1 cellular context compared by ENCODE assay signal in genomic region chrX:1453951-1454785, GRCh38.
TF ChIP-seq lines count a peak whose summit lies in the region.

No MANE protein-coding gene starts in this region.

TF ChIP-seq in HepG2, 621 proteins besides CTCF, POLR2A, EP300 and RAD21 (continued from another document and continues in another):
- TF ChIP-seq, protein P1, sequence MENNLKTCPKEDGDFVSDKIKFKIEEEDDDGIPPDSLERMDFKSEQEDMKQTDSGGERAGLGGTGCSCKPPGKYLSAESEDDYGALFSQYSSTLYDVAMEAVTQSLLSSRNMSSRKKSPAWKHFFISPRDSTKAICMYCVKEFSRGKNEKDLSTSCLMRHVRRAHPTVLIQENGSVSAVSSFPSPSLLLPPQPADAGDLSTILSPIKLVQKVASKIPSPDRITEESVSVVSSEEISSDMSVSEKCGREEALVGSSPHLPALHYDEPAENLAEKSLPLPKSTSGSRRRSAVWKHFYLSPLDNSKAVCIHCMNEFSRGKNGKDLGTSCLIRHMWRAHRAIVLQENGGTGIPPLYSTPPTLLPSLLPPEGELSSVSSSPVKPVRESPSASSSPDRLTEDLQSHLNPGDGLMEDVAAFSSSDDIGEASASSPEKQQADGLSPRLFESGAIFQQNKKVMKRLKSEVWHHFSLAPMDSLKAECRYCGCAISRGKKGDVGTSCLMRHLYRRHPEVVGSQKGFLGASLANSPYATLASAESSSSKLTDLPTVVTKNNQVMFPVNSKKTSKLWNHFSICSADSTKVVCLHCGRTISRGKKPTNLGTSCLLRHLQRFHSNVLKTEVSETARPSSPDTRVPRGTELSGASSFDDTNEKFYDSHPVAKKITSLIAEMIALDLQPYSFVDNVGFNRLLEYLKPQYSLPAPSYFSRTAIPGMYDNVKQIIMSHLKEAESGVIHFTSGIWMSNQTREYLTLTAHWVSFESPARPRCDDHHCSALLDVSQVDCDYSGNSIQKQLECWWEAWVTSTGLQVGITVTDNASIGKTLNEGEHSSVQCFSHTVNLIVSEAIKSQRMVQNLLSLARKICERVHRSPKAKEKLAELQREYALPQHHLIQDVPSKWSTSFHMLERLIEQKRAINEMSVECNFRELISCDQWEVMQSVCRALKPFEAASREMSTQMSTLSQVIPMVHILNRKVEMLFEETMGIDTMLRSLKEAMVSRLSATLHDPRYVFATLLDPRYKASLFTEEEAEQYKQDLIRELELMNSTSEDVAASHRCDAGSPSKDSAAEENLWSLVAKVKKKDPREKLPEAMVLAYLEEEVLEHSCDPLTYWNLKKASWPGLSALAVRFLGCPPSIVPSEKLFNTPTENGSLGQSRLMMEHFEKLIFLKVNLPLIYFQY (CRISPR knock-in tag; IDR thresholded peaks at IDR 0.05; ENCODE audit: borderline replicate concordance): no peak
- TF ChIP-seq BRCA1 (CRISPR knock-in tag; IDR thresholded peaks at IDR 0.05): no peak
- TF ChIP-seq ZFYVE20 (CRISPR knock-in tag; IDR thresholded peaks at IDR 0.05; ENCODE audit: borderline replicate concordance, low read depth): no peak
- TF ChIP-seq PRPF4 (IDR thresholded peaks at IDR 0.05; ENCODE audit: low read depth, low read length, poor library complexity, severe bottlenecking): no peak
- TF ChIP-seq, protein P2, sequence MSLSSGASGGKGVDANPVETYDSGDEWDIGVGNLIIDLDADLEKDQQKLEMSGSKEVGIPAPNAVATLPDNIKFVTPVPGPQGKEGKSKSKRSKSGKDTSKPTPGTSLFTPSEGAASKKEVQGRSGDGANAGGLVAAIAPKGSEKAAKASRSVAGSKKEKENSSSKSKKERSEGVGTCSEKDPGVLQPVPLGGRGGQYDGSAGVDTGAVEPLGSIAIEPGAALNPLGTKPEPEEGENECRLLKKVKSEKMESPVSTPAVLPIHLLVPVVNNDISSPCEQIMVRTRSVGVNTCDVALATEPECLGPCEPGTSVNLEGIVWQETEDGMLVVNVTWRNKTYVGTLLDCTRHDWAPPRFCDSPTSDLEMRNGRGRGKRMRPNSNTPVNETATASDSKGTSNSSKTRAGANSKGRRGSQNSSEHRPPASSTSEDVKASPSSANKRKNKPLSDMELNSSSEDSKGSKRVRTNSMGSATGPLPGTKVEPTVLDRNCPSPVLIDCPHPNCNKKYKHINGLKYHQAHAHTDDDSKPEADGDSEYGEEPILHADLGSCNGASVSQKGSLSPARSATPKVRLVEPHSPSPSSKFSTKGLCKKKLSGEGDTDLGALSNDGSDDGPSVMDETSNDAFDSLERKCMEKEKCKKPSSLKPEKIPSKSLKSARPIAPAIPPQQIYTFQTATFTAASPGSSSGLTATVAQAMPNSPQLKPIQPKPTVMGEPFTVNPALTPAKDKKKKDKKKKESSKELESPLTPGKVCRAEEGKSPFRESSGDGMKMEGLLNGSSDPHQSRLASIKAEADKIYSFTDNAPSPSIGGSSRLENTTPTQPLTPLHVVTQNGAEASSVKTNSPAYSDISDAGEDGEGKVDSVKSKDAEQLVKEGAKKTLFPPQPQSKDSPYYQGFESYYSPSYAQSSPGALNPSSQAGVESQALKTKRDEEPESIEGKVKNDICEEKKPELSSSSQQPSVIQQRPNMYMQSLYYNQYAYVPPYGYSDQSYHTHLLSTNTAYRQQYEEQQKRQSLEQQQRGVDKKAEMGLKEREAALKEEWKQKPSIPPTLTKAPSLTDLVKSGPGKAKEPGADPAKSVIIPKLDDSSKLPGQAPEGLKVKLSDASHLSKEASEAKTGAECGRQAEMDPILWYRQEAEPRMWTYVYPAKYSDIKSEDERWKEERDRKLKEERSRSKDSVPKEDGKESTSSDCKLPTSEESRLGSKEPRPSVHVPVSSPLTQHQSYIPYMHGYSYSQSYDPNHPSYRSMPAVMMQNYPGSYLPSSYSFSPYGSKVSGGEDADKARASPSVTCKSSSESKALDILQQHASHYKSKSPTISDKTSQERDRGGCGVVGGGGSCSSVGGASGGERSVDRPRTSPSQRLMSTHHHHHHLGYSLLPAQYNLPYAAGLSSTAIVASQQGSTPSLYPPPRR (CRISPR knock-in tag; IDR thresholded peaks at IDR 0.05; ENCODE audit: borderline replicate concordance): no peak
- no peak for TF ChIP-seq HNF1B (CRISPR knock-in tag; IDR thresholded peaks at IDR 0.05)
- TF ChIP-seq MED13 (CRISPR knock-in tag; IDR thresholded peaks at IDR 0.05): no peak
- 0 out of 2 replicates have a peak, but pooled peaks have one; percentile 33 for TF ChIP-seq PITX1 (CRISPR knock-in tag; IDR thresholded peaks at IDR 0.05)
- no peak for TF ChIP-seq SNAI1 (CRISPR knock-in tag; IDR thresholded peaks at IDR 0.05; ENCODE audit: borderline replicate concordance)
- TF ChIP-seq NFE2L1 (CRISPR knock-in tag; IDR thresholded peaks at IDR 0.05; ENCODE audit: borderline replicate concordance): no peak
- TF ChIP-seq TEAD3 (CRISPR knock-in tag; optimal IDR thresholded peaks at IDR 0.05; ENCODE audit: borderline replicate concordance): peak; percentile 10
- peak; percentile 94 for TF ChIP-seq STAG1 (CRISPR knock-in tag; IDR thresholded peaks at IDR 0.05)
- TF ChIP-seq ZNF24 (IDR thresholded peaks at IDR 0.05): no peak
- TF ChIP-seq ZNF710 (CRISPR knock-in tag; IDR thresholded peaks at IDR 0.05; ENCODE audit: borderline replicate concordance): 0 out of 2 replicates have a peak, but pooled peaks have one; percentile 34
- TF ChIP-seq, protein P3, sequence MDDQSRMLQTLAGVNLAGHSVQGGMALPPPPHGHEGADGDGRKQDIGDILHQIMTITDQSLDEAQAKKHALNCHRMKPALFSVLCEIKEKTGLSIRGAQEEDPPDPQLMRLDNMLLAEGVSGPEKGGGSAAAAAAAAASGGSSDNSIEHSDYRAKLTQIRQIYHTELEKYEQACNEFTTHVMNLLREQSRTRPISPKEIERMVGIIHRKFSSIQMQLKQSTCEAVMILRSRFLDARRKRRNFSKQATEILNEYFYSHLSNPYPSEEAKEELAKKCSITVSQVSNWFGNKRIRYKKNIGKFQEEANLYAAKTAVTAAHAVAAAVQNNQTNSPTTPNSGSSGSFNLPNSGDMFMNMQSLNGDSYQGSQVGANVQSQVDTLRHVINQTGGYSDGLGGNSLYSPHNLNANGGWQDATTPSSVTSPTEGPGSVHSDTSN (CRISPR knock-in tag; IDR thresholded peaks at IDR 0.05; ENCODE audit: borderline replicate concordance): no peak
- TF ChIP-seq, protein P4, sequence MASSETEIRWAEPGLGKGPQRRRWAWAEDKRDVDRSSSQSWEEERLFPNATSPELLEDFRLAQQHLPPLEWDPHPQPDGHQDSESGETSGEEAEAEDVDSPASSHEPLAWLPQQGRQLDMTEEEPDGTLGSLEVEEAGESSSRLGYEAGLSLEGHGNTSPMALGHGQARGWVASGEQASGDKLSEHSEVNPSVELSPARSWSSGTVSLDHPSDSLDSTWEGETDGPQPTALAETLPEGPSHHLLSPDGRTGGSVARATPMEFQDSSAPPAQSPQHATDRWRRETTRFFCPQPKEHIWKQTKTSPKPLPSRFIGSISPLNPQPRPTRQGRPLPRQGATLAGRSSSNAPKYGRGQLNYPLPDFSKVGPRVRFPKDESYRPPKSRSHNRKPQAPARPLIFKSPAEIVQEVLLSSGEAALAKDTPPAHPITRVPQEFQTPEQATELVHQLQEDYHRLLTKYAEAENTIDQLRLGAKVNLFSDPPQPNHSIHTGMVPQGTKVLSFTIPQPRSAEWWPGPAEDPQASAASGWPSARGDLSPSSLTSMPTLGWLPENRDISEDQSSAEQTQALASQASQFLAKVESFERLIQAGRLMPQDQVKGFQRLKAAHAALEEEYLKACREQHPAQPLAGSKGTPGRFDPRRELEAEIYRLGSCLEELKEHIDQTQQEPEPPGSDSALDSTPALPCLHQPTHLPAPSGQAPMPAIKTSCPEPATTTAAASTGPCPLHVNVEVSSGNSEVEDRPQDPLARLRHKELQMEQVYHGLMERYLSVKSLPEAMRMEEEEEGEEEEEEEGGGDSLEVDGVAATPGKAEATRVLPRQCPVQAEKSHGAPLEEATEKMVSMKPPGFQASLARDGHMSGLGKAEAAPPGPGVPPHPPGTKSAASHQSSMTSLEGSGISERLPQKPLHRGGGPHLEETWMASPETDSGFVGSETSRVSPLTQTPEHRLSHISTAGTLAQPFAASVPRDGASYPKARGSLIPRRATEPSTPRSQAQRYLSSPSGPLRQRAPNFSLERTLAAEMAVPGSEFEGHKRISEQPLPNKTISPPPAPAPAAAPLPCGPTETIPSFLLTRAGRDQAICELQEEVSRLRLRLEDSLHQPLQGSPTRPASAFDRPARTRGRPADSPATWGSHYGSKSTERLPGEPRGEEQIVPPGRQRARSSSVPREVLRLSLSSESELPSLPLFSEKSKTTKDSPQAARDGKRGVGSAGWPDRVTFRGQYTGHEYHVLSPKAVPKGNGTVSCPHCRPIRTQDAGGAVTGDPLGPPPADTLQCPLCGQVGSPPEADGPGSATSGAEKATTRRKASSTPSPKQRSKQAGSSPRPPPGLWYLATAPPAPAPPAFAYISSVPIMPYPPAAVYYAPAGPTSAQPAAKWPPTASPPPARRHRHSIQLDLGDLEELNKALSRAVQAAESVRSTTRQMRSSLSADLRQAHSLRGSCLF (CRISPR knock-in tag; IDR thresholded peaks at IDR 0.05; ENCODE audit: borderline replicate concordance): no peak
- TF ChIP-seq ZNF343 (CRISPR knock-in tag; IDR thresholded peaks at IDR 0.05): no peak
- TF ChIP-seq MTF2 (CRISPR knock-in tag; IDR thresholded peaks at IDR 0.05; ENCODE audit: borderline replicate concordance): no peak
- no peak for TF ChIP-seq ZNF292 (CRISPR knock-in tag; IDR thresholded peaks at IDR 0.05; ENCODE audit: borderline replicate concordance, low read depth)
- no peak for TF ChIP-seq ZNF614 (CRISPR knock-in tag; IDR thresholded peaks at IDR 0.05; ENCODE audit: borderline replicate concordance)
- TF ChIP-seq ZSCAN5A (CRISPR knock-in tag; IDR thresholded peaks at IDR 0.05; ENCODE audit: borderline replicate concordance): 0 out of 2 replicates have a peak, but pooled peaks have one; percentile 31
- TF ChIP-seq ZBTB21 (CRISPR knock-in tag; IDR thresholded peaks at IDR 0.05): no peak
- TF ChIP-seq ZFP36L2 (CRISPR knock-in tag; IDR thresholded peaks at IDR 0.05): no peak
- TF ChIP-seq TAF15 (IDR thresholded peaks at IDR 0.05; ENCODE audit: low read depth, low read length, poor library complexity, severe bottlenecking): no peak
- TF ChIP-seq ELK4 (CRISPR knock-in tag; IDR thresholded peaks at IDR 0.05; ENCODE audit: borderline replicate concordance): no peak
